1 cellular context compared by ENCODE assay signal in genomic region chr7:77797734-77798393, GRCh38.
A peak's percentile ranks its signal among the peaks of the same experiment; 100 is the strongest.
TF ChIP-seq lines count a peak whose summit lies in the region.

No MANE protein-coding gene starts in this region.

TF ChIP-seq in HepG2, 621 proteins besides CTCF, POLR2A, EP300 and RAD21 (continued from another document and continues in another):
- no peak for TF ChIP-seq MAZ (IDR thresholded peaks at IDR 0.05; ENCODE audit: borderline replicate concordance, low read depth, low read length)
- TF ChIP-seq MAZ (CRISPR knock-in tag; IDR thresholded peaks at IDR 0.05; ENCODE audit: low read depth), result no peak; the same call in 1 of the 2 replicates
- TF ChIP-seq NFAT5 (CRISPR knock-in tag; IDR thresholded peaks at IDR 0.05), result no peak
- TF ChIP-seq FOSL2 (CRISPR knock-in tag; IDR thresholded peaks at IDR 0.05), result no peak
- TF ChIP-seq GLI4 (CRISPR knock-in tag; IDR thresholded peaks at IDR 0.05; ENCODE audit: borderline replicate concordance), result no peak
- TF ChIP-seq MAX (IDR thresholded peaks at IDR 0.05), result peak; percentile 46; the same call in 1 of the 2 replicates
- TF ChIP-seq ATM (IDR thresholded peaks at IDR 0.05; ENCODE audit: borderline replicate concordance), result no peak
- no peak for TF ChIP-seq GTF3A (CRISPR knock-in tag; conservative IDR thresholded peaks at IDR 0.05)
- 0 out of 2 replicates have a peak, but pooled peaks have one; percentile 41 for TF ChIP-seq DZIP1 (CRISPR knock-in tag; IDR thresholded peaks at IDR 0.05)
- no peak for TF ChIP-seq ZNF407 (CRISPR knock-in tag; IDR thresholded peaks at IDR 0.05; ENCODE audit: not compliant biosample characterization)
- TF ChIP-seq ZNF225 (CRISPR knock-in tag; IDR thresholded peaks at IDR 0.05), result no peak
- peak; percentile 62 for TF ChIP-seq AGO2 (optimal IDR thresholded peaks at IDR 0.05; ENCODE audit: low read depth, low read length)
- TF ChIP-seq RFXANK (CRISPR knock-in tag; IDR thresholded peaks at IDR 0.05), result no peak
- TF ChIP-seq MEIS2 (CRISPR knock-in tag; IDR thresholded peaks at IDR 0.05), result no peak
- TF ChIP-seq RFX1 (IDR thresholded peaks at IDR 0.05), result no peak
- no peak; the same call in 1 of the 2 replicates for TF ChIP-seq IRF2 (CRISPR knock-in tag; IDR thresholded peaks at IDR 0.05)
- peak; percentile 32; the same call in 1 of the 2 replicates for TF ChIP-seq SALL1 (CRISPR knock-in tag; IDR thresholded peaks at IDR 0.05)
- no peak for TF ChIP-seq GABPB1 (CRISPR knock-in tag; IDR thresholded peaks at IDR 0.05)
- no peak for TF ChIP-seq TBX3 (IDR thresholded peaks at IDR 0.05; ENCODE audit: borderline replicate concordance)
- no peak for TF ChIP-seq REXO4 (CRISPR knock-in tag; IDR thresholded peaks at IDR 0.05; ENCODE audit: borderline replicate concordance)
- TF ChIP-seq THAP8 (CRISPR knock-in tag; IDR thresholded peaks at IDR 0.05; ENCODE audit: borderline replicate concordance), result no peak
- no peak for TF ChIP-seq ZNF292 (CRISPR knock-in tag; IDR thresholded peaks at IDR 0.05; ENCODE audit: borderline replicate concordance, low read depth)
- no peak for TF ChIP-seq ZNF674 (CRISPR knock-in tag; IDR thresholded peaks at IDR 0.05; ENCODE audit: low read depth)
- TF ChIP-seq ATF7-NPFF (CRISPR knock-in tag; IDR thresholded peaks at IDR 0.05; ENCODE audit: low read depth), result no peak; the same call in 1 of the 2 replicates
- no peak; the same call in 1 of the 2 replicates for TF ChIP-seq BCL3 (CRISPR knock-in tag; IDR thresholded peaks at IDR 0.05)
- peak; percentile 75; the same call in 1 of the 2 replicates for TF ChIP-seq ZNF572 (CRISPR knock-in tag; IDR thresholded peaks at IDR 0.05)
- no peak for TF ChIP-seq ZNF343 (CRISPR knock-in tag; IDR thresholded peaks at IDR 0.05)
- no peak for TF ChIP-seq DRAP1 (CRISPR knock-in tag; IDR thresholded peaks at IDR 0.05)
- TF ChIP-seq ZNF550 (CRISPR knock-in tag; IDR thresholded peaks at IDR 0.05; ENCODE audit: borderline replicate concordance), result no peak
- TF ChIP-seq GPBP1L1 (CRISPR knock-in tag; IDR thresholded peaks at IDR 0.05), result no peak
- no peak for TF ChIP-seq ZFP90 (CRISPR knock-in tag; IDR thresholded peaks at IDR 0.05; ENCODE audit: borderline replicate concordance)
- no peak for TF ChIP-seq HIC2 (CRISPR knock-in tag; IDR thresholded peaks at IDR 0.05; ENCODE audit: low read depth)
- TF ChIP-seq ZNF10 (CRISPR knock-in tag; IDR thresholded peaks at IDR 0.05; ENCODE audit: borderline replicate concordance, low read depth), result 0 out of 2 replicates have a peak, but pooled peaks have one; percentile 63
- no peak for TF ChIP-seq ZNF207 (IDR thresholded peaks at IDR 0.05; ENCODE audit: borderline replicate concordance)
